In genomic region chr2:38708491-38708890, GRCh38 we compare ENCODE assay signal across 8 cellular contexts. TPM values are rescaled to one million over a fixed set of nuclear protein-coding genes. Genes with fewer than 3 reads are reported as not detected.
DNase-seq lines count a peak whose midpoint lies in the region; ATAC-seq and TF ChIP-seq lines count a peak whose summit lies in the region.
"Not testable (repeated sequence)": the region's sequence is repeated elsewhere in the genome, so short reads cannot be mapped to it uniquely, and the experiment has no call there.

No MANE protein-coding gene starts in this region.

- H3K4me2 ChIP-seq in KMS-11: 0 out of 2 replicates have a peak overlapping the region, but pooled peaks have one; percentile 23

- not testable (repeated sequence) for TF ChIP-seq CTCF in CD14-positive monocyte (IDR thresholded peaks at IDR 0.05); KMS-11 (conservative IDR thresholded peaks at IDR 0.05; ENCODE audit: low read depth, low read length); WTC11 (IDR thresholded peaks at IDR 0.05); mesothelial cell of epicardium (IDR thresholded peaks at IDR 0.05; ENCODE audit: unreplicated experiment)

- H3K27ac Mint-ChIP-seq in CD14-positive monocyte: peak overlapping the region in 6 of 7 donors; percentile 19 to 68 (median 57)
- H3K27ac Mint-ChIP-seq in WTC11: peak overlapping the region; percentile 91
- peak overlapping the region; percentile 66 for H3K27ac Mint-ChIP-seq in activated CD8-positive, alpha-beta T cell treated with anti-CD3 and anti-CD28 coated beads, Interleukin-2, amount 10 ng/mL, durations not matched to agents 7 days and 5 days
- H3K27ac Mint-ChIP-seq in activated naive CD8-positive, alpha-beta T cell treated with anti-CD3 and anti-CD28 coated beads, Interleukin-2, amount 50 U/mL, for 24 hours: peak overlapping the region; percentile 79
- peak overlapping the region; percentile 80 for H3K27ac Mint-ChIP-seq in mesothelial cell of epicardium
- H3K27ac Mint-ChIP-seq in stimulated activated effector memory CD8-positive, alpha-beta T cell treated with anti-CD3 and anti-CD28 coated beads, Interleukin-12 subunit alpha, Interleukin-12 subunit beta, amount 100 ng/mL, for 72 hours: peak overlapping the region; percentile 92

- not testable (repeated sequence) for H3K4me1 Mint-ChIP-seq in CD14-positive monocyte
- peaks cover 16% of the 10 kb centered on the region for H3K4me1 Mint-ChIP-seq in WTC11
- H3K4me1 Mint-ChIP-seq in activated CD8-positive, alpha-beta T cell treated with anti-CD3 and anti-CD28 coated beads, Interleukin-2, amount 10 ng/mL, durations not matched to agents 7 days and 5 days (ENCODE audit: low read depth): peaks cover 30% of the 10 kb centered on the region
- H3K4me1 Mint-ChIP-seq in activated naive CD8-positive, alpha-beta T cell treated with anti-CD3 and anti-CD28 coated beads, Interleukin-2, amount 50 U/mL, for 24 hours: peaks cover 46% of the 10 kb centered on the region
- peaks cover 15% of the 10 kb centered on the region for H3K4me1 Mint-ChIP-seq in mesothelial cell of epicardium
- peaks cover 58% of the 10 kb centered on the region for H3K4me1 Mint-ChIP-seq in stimulated activated effector memory CD8-positive, alpha-beta T cell treated with anti-CD3 and anti-CD28 coated beads, Interleukin-12 subunit alpha, Interleukin-12 subunit beta, amount 100 ng/mL, for 72 hours

- H3K27ac ChIP-seq in KMS-11: not testable (repeated sequence)

- H3K36me3 Mint-ChIP-seq in CD14-positive monocyte: peaks cover 17 to 24% of the 10 kb centered on the region in 2 donors
- not testable (repeated sequence) for H3K36me3 Mint-ChIP-seq in WTC11, mesothelial cell of epicardium
- H3K36me3 Mint-ChIP-seq in activated CD8-positive, alpha-beta T cell treated with anti-CD3 and anti-CD28 coated beads, Interleukin-2, amount 10 ng/mL, durations not matched to agents 7 days and 5 days (ENCODE audit: low read depth): peaks cover 43% of the 10 kb centered on the region
- peaks cover 25% of the 10 kb centered on the region for H3K36me3 Mint-ChIP-seq in activated naive CD8-positive, alpha-beta T cell treated with anti-CD3 and anti-CD28 coated beads, Interleukin-2, amount 50 U/mL, for 24 hours (ENCODE audit: low read depth)
- peaks cover 86% of the 10 kb centered on the region for H3K36me3 Mint-ChIP-seq in stimulated activated effector memory CD8-positive, alpha-beta T cell treated with anti-CD3 and anti-CD28 coated beads, Interleukin-12 subunit alpha, Interleukin-12 subunit beta, amount 100 ng/mL, for 72 hours

- not testable (repeated sequence) for H3K27me3 ChIP-seq in KMS-11 (ENCODE audit: insufficient read depth, low read depth)

- H3K79me2 ChIP-seq in KMS-11 (ENCODE audit: insufficient read depth, low read depth): not testable (repeated sequence)

- intact Hi-C loops in CD14-positive monocyte (cut with micrococcal nuclease): not testable (repeated sequence)

- CTCF ChIA-PET in WTC11 (lab: Charles Lee): interaction anchor here (0.9 to 1.7 kb wide), 6 partner anchors 89 to 172 kb away, joined by 3 to 14 read pairs (median 5); no protein-coding TSS in a partner anchor
- CTCF ChIA-PET in activated CD8-positive, alpha-beta T cell treated with anti-CD3 and anti-CD28 coated beads, Interleukin-2, amount 10 ng/mL, durations not matched to agents 7 days and 5 days (lab: Charles Lee): interaction anchor here (2.0 kb wide), 2 partner anchors 105 to 127 kb away, joined by 7 to 14 read pairs; no protein-coding TSS in a partner anchor

- not testable (repeated sequence) for H3K27me3 Mint-ChIP-seq in CD14-positive monocyte (ENCODE audit: low read depth in 3 of 3); WTC11 (ENCODE audit: low read depth); activated CD8-positive, alpha-beta T cell treated with anti-CD3 and anti-CD28 coated beads, Interleukin-2, amount 10 ng/mL, durations not matched to agents 7 days and 5 days (ENCODE audit: low read depth); activated naive CD8-positive, alpha-beta T cell treated with anti-CD3 and anti-CD28 coated beads, Interleukin-2, amount 50 U/mL, for 24 hours; mesothelial cell of epicardium (ENCODE audit: low read depth)

- POLR2A ChIA-PET in WTC11 (lab: Charles Lee): not testable (repeated sequence)
- POLR2A ChIA-PET in activated CD8-positive, alpha-beta T cell treated with anti-CD3 and anti-CD28 coated beads, Interleukin-2, amount 10 ng/mL, durations not matched to agents 7 days and 5 days (lab: Charles Lee): interaction anchor here (1.2 kb wide), 1 partner anchor 42 kb away, joined by 4 read pairs; the partner anchor contains the start of gene GALM

- H3K9ac ChIP-seq in KMS-11: not testable (repeated sequence)

- not testable (repeated sequence) for DNase-seq in CD14-positive monocyte (ENCODE audit: low spot score); WTC11 (ENCODE audit: low spot score); activated CD8-positive, alpha-beta T cell treated with anti-CD3 and anti-CD28 coated beads, Interleukin-2, amount 10 ng/mL, durations not matched to agents 7 days and 5 days; activated naive CD8-positive, alpha-beta T cell treated with anti-CD3 and anti-CD28 coated beads, Interleukin-2, amount 50 U/mL, for 24 hours; mesothelial cell of epicardium (ENCODE audit: low spot score in 2 of 2, unreplicated experiment in 2 of 2); stimulated activated effector memory CD8-positive, alpha-beta T cell treated with anti-CD3 and anti-CD28 coated beads, Interleukin-12 subunit alpha, Interleukin-12 subunit beta, amount 100 ng/mL, for 72 hours (ENCODE audit: low spot score in 2 of 2)
- peak; percentile 65 for DNase-seq in activated effector memory CD4-positive, alpha-beta T cell treated with anti-CD3 and anti-CD28 coated beads, Interleukin-2, amount 50 U/mL, for 16 hours

- not testable (repeated sequence) for ATAC-seq in WTC11; activated CD8-positive, alpha-beta T cell treated with anti-CD3 and anti-CD28 coated beads, Interleukin-2, amount 10 ng/mL, durations not matched to agents 7 days and 5 days; activated naive CD8-positive, alpha-beta T cell treated with anti-CD3 and anti-CD28 coated beads, Interleukin-2, amount 50 U/mL, for 24 hours
- peak; percentile 44 for ATAC-seq in stimulated activated effector memory CD8-positive, alpha-beta T cell treated with anti-CD3 and anti-CD28 coated beads, Interleukin-12 subunit alpha, Interleukin-12 subunit beta, amount 100 ng/mL, for 72 hours

- not testable (repeated sequence) for H3K36me3 ChIP-seq in KMS-11 (ENCODE audit: insufficient read depth)

- not testable (repeated sequence) for H4K20me1 ChIP-seq in KMS-11 (ENCODE audit: insufficient read depth)

- not testable (repeated sequence) for H2AFZ ChIP-seq in KMS-11 (ENCODE audit: low read depth)

- H3K9me3 Mint-ChIP-seq in CD14-positive monocyte; WTC11; activated CD8-positive, alpha-beta T cell treated with anti-CD3 and anti-CD28 coated beads, Interleukin-2, amount 10 ng/mL, durations not matched to agents 7 days and 5 days (ENCODE audit: insufficient read depth); activated naive CD8-positive, alpha-beta T cell treated with anti-CD3 and anti-CD28 coated beads, Interleukin-2, amount 50 U/mL, for 24 hours; mesothelial cell of epicardium; stimulated activated effector memory CD8-positive, alpha-beta T cell treated with anti-CD3 and anti-CD28 coated beads, Interleukin-12 subunit alpha, Interleukin-12 subunit beta, amount 100 ng/mL, for 72 hours: not testable (repeated sequence)

- H3K4me3 ChIP-seq in KMS-11 (IDR thresholded peaks at IDR 0.05; ENCODE audit: insufficient read depth, low read depth, low read length): not testable (repeated sequence)

- peaks cover 11% of the 10 kb centered on the region for H3K4me1 ChIP-seq in KMS-11 (ENCODE audit: low read depth, poor library complexity, severe bottlenecking)

- H3K4me3 Mint-ChIP-seq in CD14-positive monocyte, WTC11, mesothelial cell of epicardium: not testable (repeated sequence)
- peak overlapping the region; percentile 22 for H3K4me3 Mint-ChIP-seq in activated CD8-positive, alpha-beta T cell treated with anti-CD3 and anti-CD28 coated beads, Interleukin-2, amount 10 ng/mL, durations not matched to agents 7 days and 5 days
- H3K4me3 Mint-ChIP-seq in activated naive CD8-positive, alpha-beta T cell treated with anti-CD3 and anti-CD28 coated beads, Interleukin-2, amount 50 U/mL, for 24 hours: peak overlapping the region; percentile 37
- H3K4me3 Mint-ChIP-seq in stimulated activated effector memory CD8-positive, alpha-beta T cell treated with anti-CD3 and anti-CD28 coated beads, Interleukin-12 subunit alpha, Interleukin-12 subunit beta, amount 100 ng/mL, for 72 hours: peak overlapping the region; percentile 61

RNA-seq across cellular contexts. Expression of gene GALM, which starts 42.6 kb away (rescaled TPM):
- 1 to 10 TPM; 3.0 to 3.6 TPM for polyA plus RNA-seq in CD14-positive monocyte
- total RNA-seq in WTC11 (2021): 11.2 to 13.5 TPM (median 12.3 TPM) in 3 replicates
- 10 to 100 TPM; 27.6 TPM for total RNA-seq in activated CD8-positive, alpha-beta T cell treated with anti-CD3 and anti-CD28 coated beads, Interleukin-2, amount 10 ng/mL, durations not matched to agents 7 days and 5 days
- 17.0 to 18.2 TPM (median 17.6 TPM) in 3 replicates for total RNA-seq in mesothelial cell of epicardium

RNA-seq across cellular contexts. Expression of gene SRSF7, which starts 42.7 kb away (rescaled TPM):
- 100 to 1,000 TPM; 226 to 246 TPM for polyA plus RNA-seq in CD14-positive monocyte
- 299 to 349 TPM (median 342 TPM) in 3 replicates for total RNA-seq in WTC11 (2021)
- total RNA-seq in activated CD8-positive, alpha-beta T cell treated with anti-CD3 and anti-CD28 coated beads, Interleukin-2, amount 10 ng/mL, durations not matched to agents 7 days and 5 days: 100 to 1,000 TPM; 348 to 356 TPM
- 185 to 189 TPM (median 187 TPM) in 3 replicates for total RNA-seq in mesothelial cell of epicardium
